In genomic region chr11:66279092-66279797, GRCh38 we compare ENCODE assay signal across 1 cellular context.
A peak's percentile ranks its signal among the peaks of the same experiment; 100 is the strongest.
TF ChIP-seq lines count a peak whose summit lies in the region.

No MANE protein-coding gene starts in this region.

TF ChIP-seq in HEK293, 187 proteins besides CTCF, POLR2A, EP300 and RAD21 (continued from another document):
- TF ChIP-seq ZNF362 (tag by site-specific recombination; IDR thresholded peaks at IDR 0.05) (no peak), ZBTB17 (tag by site-specific recombination; IDR thresholded peaks at IDR 0.05) (peak; percentile 17; the same call in 1 of the 2 replicates), KLF10 (tag by site-specific recombination; IDR thresholded peaks at IDR 0.05) (no peak), ZNF776 (tag by site-specific recombination; IDR thresholded peaks at IDR 0.05; ENCODE audit: borderline replicate concordance) (no peak), ZFP41 (tag by site-specific recombination; IDR thresholded peaks at IDR 0.05; ENCODE audit: borderline replicate concordance) (no peak), ZNF146 (tag by site-specific recombination; IDR thresholded peaks at IDR 0.05) (no peak), ZNF837 (tag by site-specific recombination; IDR thresholded peaks at IDR 0.05) (no peak)
TF ChIP-seq in HEK293: peak in this region for 2.
